In the genomic region with DNA sequence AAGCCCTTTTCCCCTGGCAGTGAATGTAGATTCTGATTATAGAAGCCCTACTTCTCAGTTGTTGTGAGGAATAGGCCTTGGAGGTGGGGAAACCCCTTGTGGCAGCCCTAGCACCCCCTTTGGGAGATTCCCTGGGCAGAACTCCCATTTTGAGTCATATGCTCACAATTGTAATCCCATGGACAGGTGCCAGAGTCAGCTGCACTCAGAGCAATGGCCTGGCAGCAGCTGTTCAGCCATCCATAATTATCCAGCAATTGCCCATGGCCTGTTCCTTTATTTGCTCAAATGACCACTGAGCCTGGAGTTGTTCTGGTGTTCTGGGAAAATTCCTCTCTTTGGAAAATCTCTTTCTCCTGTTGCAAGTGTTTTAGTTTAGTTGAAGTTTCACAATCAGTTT, we compare ENCODE assay signal across 10 cellular contexts.
A peak's percentile ranks its signal among the peaks of the same experiment; 100 is the strongest.
DNase-seq lines count a peak whose midpoint lies in the region; ATAC-seq and TF ChIP-seq lines count a peak whose summit lies in the region.
"Had no signal": no experiment of that assay in that cellular context is flagged by ENCODE, and none has a peak within 500 bp of the region (broad histone marks: within the 10 kb centered on the region; RNA-seq: fewer than 3 reads in every experiment).

No MANE protein-coding gene starts in this region.

- POLR2A ChIA-PET in activated CD4-positive, alpha-beta memory T cell treated with anti-CD3 and anti-CD28 coated beads for 36 hours (lab: Charles Lee): no interaction called here
- POLR2A ChIA-PET in activated CD4-positive, alpha-beta memory T cell treated with anti-CD3 and anti-CD28 coated beads, Interleukin-2, amount 10 ng/mL, durations not matched to agents 7 days and 5 days (lab: Charles Lee): no interaction called here

- H3K4me3 Mint-ChIP-seq in activated CD4-positive, alpha-beta memory T cell treated with anti-CD3 and anti-CD28 coated beads for 36 hours: no peak overlapping the region
- H3K4me3 Mint-ChIP-seq in activated CD4-positive, alpha-beta memory T cell treated with anti-CD3 and anti-CD28 coated beads, Interleukin-2, amount 10 ng/mL, durations not matched to agents 7 days and 5 days: no peak overlapping the region

- no peak for TF ChIP-seq CTCF in spleen (IDR thresholded peaks at IDR 0.05 in 8 of 11, conservative IDR thresholded peaks at IDR 0.05 in 3 of 11)

- H3K4me3 ChIP-seq in spleen: no peak overlapping the region

- TF ChIP-seq POLR2A in spleen (IDR thresholded peaks at IDR 0.05): no peak

- peaks cover 8% of the 10 kb centered on the region for H3K4me1 Mint-ChIP-seq in activated CD4-positive, alpha-beta memory T cell treated with anti-CD3 and anti-CD28 coated beads for 36 hours (ENCODE audit: low read depth)
- H3K4me1 Mint-ChIP-seq in activated CD4-positive, alpha-beta memory T cell treated with anti-CD3 and anti-CD28 coated beads, Interleukin-2, amount 10 ng/mL, durations not matched to agents 7 days and 5 days: no peaks in the 10 kb centered on the region

- intact Hi-C loops in activated CD4-positive, alpha-beta memory T cell treated with anti-CD3 and anti-CD28 coated beads for 36 hours (cut with micrococcal nuclease): no loop called here
- intact Hi-C loops in spleen (cut with DNase I; ENCODE audit: low total_unique reads): no loop called here

- CTCF ChIA-PET in activated CD4-positive, alpha-beta memory T cell treated with anti-CD3 and anti-CD28 coated beads for 36 hours (lab: Charles Lee): interaction anchor here (0.8 kb wide), 1 partner anchor 67 kb away, joined by 3 read pairs; no protein-coding TSS in a partner anchor
- CTCF ChIA-PET in activated CD4-positive, alpha-beta memory T cell treated with anti-CD3 and anti-CD28 coated beads, Interleukin-2, amount 10 ng/mL, durations not matched to agents 7 days and 5 days (lab: Charles Lee): no interaction called here

- H3K9me3 ChIP-seq in spleen: no peaks in the 10 kb centered on the region
- H3K9me3 ChIP-seq: neutrophil had no signal

- DNase-seq in activated CD4-positive, alpha-beta memory T cell treated with anti-CD3 and anti-CD28 coated beads for 36 hours: peak; percentile 36
- no peak for DNase-seq in activated CD4-positive, alpha-beta memory T cell treated with anti-CD3 and anti-CD28 coated beads, Interleukin-2, amount 10 ng/mL, durations not matched to agents 7 days and 5 days
- peak; percentile 37 for DNase-seq in RKO (ENCODE audit: low spot score)
- peak; percentile 98 for DNase-seq in fibroblast of peridontal ligament (ENCODE audit: extremely low read depth)
- DNase-seq in occipital lobe (lab: John Stamatoyannopoulos, UW): peak; percentile 74
- DNase-seq in spleen: no peak
- no peak for DNase-seq in COLO829 (ENCODE audit: low spot score)
- DNase-seq: DND-41 had no signal

- H3K4me1 ChIP-seq in spleen: peaks cover 0 to 9% (median 0%) of the 10 kb centered on the region in 6 donors

- peaks cover 16% of the 10 kb centered on the region for H3K36me3 Mint-ChIP-seq in activated CD4-positive, alpha-beta memory T cell treated with anti-CD3 and anti-CD28 coated beads for 36 hours
- H3K36me3 Mint-ChIP-seq in activated CD4-positive, alpha-beta memory T cell treated with anti-CD3 and anti-CD28 coated beads, Interleukin-2, amount 10 ng/mL, durations not matched to agents 7 days and 5 days (ENCODE audit: low read depth): peaks cover 4% of the 10 kb centered on the region

- H3K36me3 ChIP-seq in spleen: peaks cover 0 to 32% (median 12%) of the 10 kb centered on the region in 6 donors

- H3K27me3 ChIP-seq in spleen (replicated peaks in 1 of 7): no peaks in the 10 kb centered on the region
- H3K27me3 ChIP-seq: neutrophil had no signal

- no peak for ATAC-seq in HG03175 (IDR thresholded peaks at IDR 0.05; ENCODE audit: unreplicated experiment)

- no peaks in the 10 kb centered on the region for H3K9me3 Mint-ChIP-seq in activated CD4-positive, alpha-beta memory T cell treated with anti-CD3 and anti-CD28 coated beads for 36 hours
- no peaks in the 10 kb centered on the region for H3K9me3 Mint-ChIP-seq in activated CD4-positive, alpha-beta memory T cell treated with anti-CD3 and anti-CD28 coated beads, Interleukin-2, amount 10 ng/mL, durations not matched to agents 7 days and 5 days

- no peaks in the 10 kb centered on the region for H3K27me3 Mint-ChIP-seq in activated CD4-positive, alpha-beta memory T cell treated with anti-CD3 and anti-CD28 coated beads for 36 hours
- H3K27me3 Mint-ChIP-seq in activated CD4-positive, alpha-beta memory T cell treated with anti-CD3 and anti-CD28 coated beads, Interleukin-2, amount 10 ng/mL, durations not matched to agents 7 days and 5 days: no peaks in the 10 kb centered on the region

- H3K27ac ChIP-seq in spleen: peak overlapping the region in 2 of 8 donors; percentile 23 to 28
- H3K27ac ChIP-seq: neutrophil had no signal

- H3K27ac Mint-ChIP-seq in activated CD4-positive, alpha-beta memory T cell treated with anti-CD3 and anti-CD28 coated beads for 36 hours: no peak overlapping the region
- no peak overlapping the region for H3K27ac Mint-ChIP-seq in activated CD4-positive, alpha-beta memory T cell treated with anti-CD3 and anti-CD28 coated beads, Interleukin-2, amount 10 ng/mL, durations not matched to agents 7 days and 5 days

Comparison
In these comparisons a context has a peak if more than half of its experiments do, and no peak if none do; other contexts are left out.
1. DNase-seq: peak in activated CD4-positive, alpha-beta memory T cell treated with anti-CD3 and anti-CD28 coated beads for 36 hours (single experiment), RKO (single experiment), fibroblast of peridontal ligament (single experiment) and occipital lobe (single experiment); none in activated CD4-positive, alpha-beta memory T cell treated with anti-CD3 and anti-CD28 coated beads, Interleukin-2, amount 10 ng/mL, durations not matched to agents 7 days and 5 days (single experiment), spleen (single experiment) and COLO829 (single experiment).